17 cellular contexts compared by ENCODE assay signal in the genomic region with DNA sequence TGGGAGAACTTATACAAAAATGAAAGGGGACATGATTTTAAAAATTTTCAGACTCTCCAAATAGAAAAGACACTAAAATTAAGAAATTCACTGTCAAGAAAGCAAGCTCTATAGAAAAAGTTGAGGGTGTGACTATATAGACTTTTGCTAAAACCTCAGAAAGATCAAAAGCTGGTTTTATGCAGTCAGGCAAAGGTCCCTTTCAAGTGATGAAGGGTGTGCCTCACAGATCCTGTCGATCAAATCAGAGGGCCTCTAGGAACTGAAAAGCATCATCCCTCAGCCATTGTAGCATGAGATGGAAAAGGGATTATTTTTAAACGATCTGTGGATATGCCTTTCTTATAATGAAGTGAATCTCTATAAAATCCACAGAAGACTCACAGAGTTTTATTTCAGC.
DNase-seq lines count a peak whose midpoint lies in the region; ATAC-seq and TF ChIP-seq lines count a peak whose summit lies in the region.
"Had no signal": no experiment of that assay in that cellular context is flagged by ENCODE, and none has a peak within 500 bp of the region (broad histone marks: within the 10 kb centered on the region; RNA-seq: fewer than 3 reads in every experiment).

No MANE protein-coding gene starts in this region.

- peak; percentile 57 for ATAC-seq in activated CD8-positive, alpha-beta T cell treated with anti-CD3 and anti-CD28 coated beads, Interleukin-2, amount 10 ng/mL, durations not matched to agents 7 days and 5 days
- ATAC-seq: HCT116 had no signal

- no peak overlapping the region for H3K4me3 ChIP-seq in Jurkat, Clone E6-1 (ENCODE audit: low read length)

- H3K4me3 Mint-ChIP-seq in activated naive CD4-positive, alpha-beta T cell treated with anti-CD3 and anti-CD28 coated beads, Interleukin-2, amount 50 U/mL, for 24 hours = peak overlapping the region; percentile 60
- no peak overlapping the region for H3K4me3 Mint-ChIP-seq in activated CD8-positive, alpha-beta T cell treated with anti-CD3 and anti-CD28 coated beads, Interleukin-2, amount 10 ng/mL, durations not matched to agents 7 days and 5 days
- no peak overlapping the region for H3K4me3 Mint-ChIP-seq in Calu3 (ENCODE audit: low read depth, unreplicated experiment)

- no peaks in the 10 kb centered on the region for H3K36me3 Mint-ChIP-seq in activated naive CD4-positive, alpha-beta T cell treated with anti-CD3 and anti-CD28 coated beads, Interleukin-2, amount 50 U/mL, for 24 hours
- H3K36me3 Mint-ChIP-seq in activated CD8-positive, alpha-beta T cell treated with anti-CD3 and anti-CD28 coated beads, Interleukin-2, amount 10 ng/mL, durations not matched to agents 7 days and 5 days (ENCODE audit: low read depth) = no peaks in the 10 kb centered on the region
- H3K36me3 Mint-ChIP-seq in Calu3 (ENCODE audit: insufficient read depth, unreplicated experiment) = no peaks in the 10 kb centered on the region
- H3K36me3 Mint-ChIP-seq: CD8-positive, alpha-beta memory T cell had no signal

- intact Hi-C loops in Calu3 (cut with micrococcal nuclease; ENCODE audit: unreplicated experiment) = no loop called here

- no peaks in the 10 kb centered on the region for H3K27me3 Mint-ChIP-seq in activated naive CD4-positive, alpha-beta T cell treated with anti-CD3 and anti-CD28 coated beads, Interleukin-2, amount 50 U/mL, for 24 hours
- H3K27me3 Mint-ChIP-seq in activated CD8-positive, alpha-beta T cell treated with anti-CD3 and anti-CD28 coated beads, Interleukin-2, amount 10 ng/mL, durations not matched to agents 7 days and 5 days (ENCODE audit: low read depth) = no peaks in the 10 kb centered on the region
- no peaks in the 10 kb centered on the region for H3K27me3 Mint-ChIP-seq in Calu3 (ENCODE audit: unreplicated experiment)

- H3K27ac Mint-ChIP-seq in activated naive CD4-positive, alpha-beta T cell treated with anti-CD3 and anti-CD28 coated beads, Interleukin-2, amount 50 U/mL, for 24 hours = no peak overlapping the region
- H3K27ac Mint-ChIP-seq in activated CD8-positive, alpha-beta T cell treated with anti-CD3 and anti-CD28 coated beads, Interleukin-2, amount 10 ng/mL, durations not matched to agents 7 days and 5 days = peak overlapping the region; percentile 51
- H3K27ac Mint-ChIP-seq in Calu3 (ENCODE audit: unreplicated experiment) = no peak overlapping the region

- POLR2A ChIA-PET in activated CD8-positive, alpha-beta T cell treated with anti-CD3 and anti-CD28 coated beads, Interleukin-2, amount 10 ng/mL, durations not matched to agents 7 days and 5 days (lab: Charles Lee) = no interaction called here

- CTCF ChIA-PET in activated CD8-positive, alpha-beta T cell treated with anti-CD3 and anti-CD28 coated beads, Interleukin-2, amount 10 ng/mL, durations not matched to agents 7 days and 5 days (lab: Charles Lee) = no interaction called here
- CTCF ChIA-PET in Calu3 (lab: Charles Lee) = no interaction called here

- DNase-seq in activated naive CD4-positive, alpha-beta T cell treated with anti-CD3 and anti-CD28 coated beads, Interleukin-2, amount 50 U/mL, for 16 hours = no peak
- peak; percentile 2 for DNase-seq in Jurkat, Clone E6-1 (ENCODE audit: low read depth, low spot score)
- DNase-seq in activated CD8-positive, alpha-beta T cell treated with anti-CD3 and anti-CD28 coated beads, Interleukin-2, amount 10 ng/mL, durations not matched to agents 7 days and 5 days = no peak
- DNase-seq in Calu3 = no peak
- no peak for DNase-seq in DMS 273 (lab: John Stamatoyannopoulos, UW; ENCODE audit: unreplicated experiment)
- DNase-seq in nucleus accumbens (lab: John Stamatoyannopoulos, UW) = no peak
- DNase-seq: DMS53, GDM1, NCI-H1105, NCI-H146, NCI-H2029, NCI-H2227 treated with DMSO at 0.1 percent for 48 hours, NCI-H510A, SHP77 treated with DMSO at 0.1 percent for 48 hours had no signal

- BruUV-seq in Calu3 (replicated peaks; lab: Mats Ljungman, UMichigan) = no TSS peak

- TF ChIP-seq CTCF in Calu3 (IDR thresholded peaks at IDR 0.05; ENCODE audit: unreplicated experiment) = no peak

- H3K9me3 Mint-ChIP-seq in activated naive CD4-positive, alpha-beta T cell treated with anti-CD3 and anti-CD28 coated beads, Interleukin-2, amount 50 U/mL, for 24 hours = no peaks in the 10 kb centered on the region
- no peaks in the 10 kb centered on the region for H3K9me3 Mint-ChIP-seq in activated CD8-positive, alpha-beta T cell treated with anti-CD3 and anti-CD28 coated beads, Interleukin-2, amount 10 ng/mL, durations not matched to agents 7 days and 5 days (ENCODE audit: insufficient read depth)
- no peaks in the 10 kb centered on the region for H3K9me3 Mint-ChIP-seq in Calu3 (ENCODE audit: low read depth, unreplicated experiment)

- peaks cover 44% of the 10 kb centered on the region for H3K4me1 Mint-ChIP-seq in activated naive CD4-positive, alpha-beta T cell treated with anti-CD3 and anti-CD28 coated beads, Interleukin-2, amount 50 U/mL, for 24 hours
- peaks cover 10% of the 10 kb centered on the region for H3K4me1 Mint-ChIP-seq in activated CD8-positive, alpha-beta T cell treated with anti-CD3 and anti-CD28 coated beads, Interleukin-2, amount 10 ng/mL, durations not matched to agents 7 days and 5 days (ENCODE audit: low read depth)
- H3K4me1 Mint-ChIP-seq in Calu3 (ENCODE audit: low read depth, unreplicated experiment) = no peaks in the 10 kb centered on the region
